Comparison of ENCODE assay signal across 31 cellular contexts in genomic region chr16:69496376-69496775, GRCh38.
"Had no signal": no experiment of that assay in that cellular context is flagged by ENCODE, and none has a peak within 500 bp of the region (broad histone marks: within the 10 kb centered on the region; RNA-seq: fewer than 3 reads in every experiment).

No MANE protein-coding gene starts in this region.

- H3K9me3 Mint-ChIP-seq: activated CD4-positive, alpha-beta memory T cell treated with anti-CD3 and anti-CD28 coated beads, Interleukin-2, amount 10 ng/mL, durations not matched to agents 7 days and 5 days; activated naive CD4-positive, alpha-beta T cell treated with anti-CD3 and anti-CD28 coated beads, Interleukin-2, amount 50 U/mL, for 24 hours; activated naive CD8-positive, alpha-beta T cell treated with anti-CD3 and anti-CD28 coated beads, Interleukin-2, amount 10 ng/mL, durations not matched to agents 7 days and 5 days; activated T-helper 2 cell treated with anti-CD3 and anti-CD28 coated beads, Interferon-gamma antibody, Interleukin-2, Interleukin-4, amounts not matched to agents 10 μg/mL and 5 μg/mL and 100 μg/mL, durations not matched to agents 14 hours and 24 hours and 36 hours had no signal

- DNase-seq: activated CD4-positive, alpha-beta memory T cell treated with anti-CD3 and anti-CD28 coated beads, Interleukin-2, amount 10 ng/mL, durations not matched to agents 7 days and 5 days; activated CD4-positive, alpha-beta T cell treated with anti-CD3 and anti-CD28 coated beads for 1 hour; activated CD4-positive, alpha-beta T cell treated with anti-CD3 and anti-CD28 coated beads for 48 hours; activated CD4-positive, CD25-positive, alpha-beta regulatory T cell; activated CD8-positive, alpha-beta memory T cell treated with anti-CD3 and anti-CD28 coated beads for 24 hours; activated CD8-positive, alpha-beta memory T cell treated with anti-CD3 and anti-CD28 coated beads, Interleukin-2, amount 10 ng/mL, durations not matched to agents 7 days and 5 days; activated CD8-positive, alpha-beta memory T cell treated with anti-CD3 and anti-CD28 coated beads, Interleukin-2, amount 50 U/mL, for 48 hours; activated gamma-delta T cell; activated naive CD4-positive, alpha-beta T cell treated with Interleukin-2 at 50 U/mL for 16 hours; activated naive CD8-positive, alpha-beta T cell treated with anti-CD3 and anti-CD28 coated beads, Interleukin-2, amount 10 ng/mL, durations not matched to agents 7 days and 5 days; amygdala; Karpas-422; KBM-7; NCI-H1105; NCI-H1417 treated with DMSO at 0.1 percent for 48 hours; NCI-H187 treated with DMSO at 0.1 percent for 48 hours; NCI-H2081; NCI-H2171 treated with DMSO at 0.1 percent for 48 hours; NCI-H345; NCI-H524 treated with DMSO at 0.1 percent for 48 hours; NK-92 treated with Interleukin-12 subunit alpha and Interleukin-12 subunit beta, amount 100 ng/mL, for 24 hours; PC-9; SW 1271; T-helper 1 cell; T-helper 2 cell; T-helper 9 cell had no signal

- H3K4me1 Mint-ChIP-seq: activated CD4-positive, alpha-beta memory T cell treated with anti-CD3 and anti-CD28 coated beads, Interleukin-2, amount 10 ng/mL, durations not matched to agents 7 days and 5 days; activated CD8-positive, alpha-beta memory T cell treated with anti-CD3 and anti-CD28 coated beads, Interleukin-2, amount 10 ng/mL, durations not matched to agents 7 days and 5 days; activated naive CD4-positive, alpha-beta T cell treated with anti-CD3 and anti-CD28 coated beads, Interleukin-2, amount 50 U/mL, for 24 hours; activated naive CD8-positive, alpha-beta T cell treated with anti-CD3 and anti-CD28 coated beads, Interleukin-2, amount 10 ng/mL, durations not matched to agents 7 days and 5 days had no signal

- H3K4me3 Mint-ChIP-seq: activated CD4-positive, alpha-beta memory T cell treated with anti-CD3 and anti-CD28 coated beads, Interleukin-2, amount 10 ng/mL, durations not matched to agents 7 days and 5 days; activated CD8-positive, alpha-beta memory T cell treated with anti-CD3 and anti-CD28 coated beads, Interleukin-2, amount 10 ng/mL, durations not matched to agents 7 days and 5 days; activated naive CD4-positive, alpha-beta T cell treated with anti-CD3 and anti-CD28 coated beads, Interleukin-2, amount 50 U/mL, for 24 hours; activated naive CD8-positive, alpha-beta T cell treated with anti-CD3 and anti-CD28 coated beads, Interleukin-2, amount 10 ng/mL, durations not matched to agents 7 days and 5 days had no signal

- H3K36me3 Mint-ChIP-seq: activated CD8-positive, alpha-beta memory T cell treated with anti-CD3 and anti-CD28 coated beads, Interleukin-2, amount 10 ng/mL, durations not matched to agents 7 days and 5 days; activated naive CD4-positive, alpha-beta T cell treated with anti-CD3 and anti-CD28 coated beads, Interleukin-2, amount 50 U/mL, for 24 hours; activated naive CD8-positive, alpha-beta T cell treated with anti-CD3 and anti-CD28 coated beads, Interleukin-2, amount 10 ng/mL, durations not matched to agents 7 days and 5 days had no signal

- H3K4me3 ChIP-seq: ascending aorta, cardiac muscle cell, PC-9 had no signal

- H2AFZ ChIP-seq: PC-9 had no signal

- H3K4me1 ChIP-seq: ascending aorta had no signal

- H3K27me3 Mint-ChIP-seq: activated CD4-positive, alpha-beta memory T cell treated with anti-CD3 and anti-CD28 coated beads, Interleukin-2, amount 10 ng/mL, durations not matched to agents 7 days and 5 days; activated CD8-positive, alpha-beta memory T cell treated with anti-CD3 and anti-CD28 coated beads, Interleukin-2, amount 10 ng/mL, durations not matched to agents 7 days and 5 days; activated naive CD4-positive, alpha-beta T cell treated with anti-CD3 and anti-CD28 coated beads, Interleukin-2, amount 50 U/mL, for 24 hours; activated naive CD8-positive, alpha-beta T cell treated with anti-CD3 and anti-CD28 coated beads, Interleukin-2, amount 10 ng/mL, durations not matched to agents 7 days and 5 days had no signal

- H3K36me3 ChIP-seq: ascending aorta, cardiac muscle cell had no signal

- H3K4me2 ChIP-seq: PC-9 had no signal

- H3K27me3 ChIP-seq: ascending aorta, cardiac muscle cell had no signal

- ATAC-seq: activated CD8-positive, alpha-beta memory T cell treated with anti-CD3 and anti-CD28 coated beads, Interleukin-2, amount 10 ng/mL, durations not matched to agents 7 days and 5 days had no signal

- H3K27ac Mint-ChIP-seq: activated CD4-positive, alpha-beta memory T cell treated with anti-CD3 and anti-CD28 coated beads, Interleukin-2, amount 10 ng/mL, durations not matched to agents 7 days and 5 days; activated CD8-positive, alpha-beta memory T cell treated with anti-CD3 and anti-CD28 coated beads, Interleukin-2, amount 10 ng/mL, durations not matched to agents 7 days and 5 days; activated naive CD4-positive, alpha-beta T cell treated with anti-CD3 and anti-CD28 coated beads, Interleukin-2, amount 50 U/mL, for 24 hours; activated naive CD8-positive, alpha-beta T cell treated with anti-CD3 and anti-CD28 coated beads, Interleukin-2, amount 10 ng/mL, durations not matched to agents 7 days and 5 days; activated T-helper 2 cell treated with anti-CD3 and anti-CD28 coated beads, Interferon-gamma antibody, Interleukin-2, Interleukin-4, amounts not matched to agents 10 μg/mL and 5 μg/mL and 100 μg/mL, durations not matched to agents 14 hours and 24 hours and 36 hours had no signal

- H3K9me3 ChIP-seq: ascending aorta had no signal

- H3K27ac ChIP-seq: ascending aorta, cardiac muscle cell, PC-9, VCaP had no signal
